In genomic region chr1:154429841-154430611, GRCh38 we compare ENCODE assay signal across 16 cellular contexts. TPM values are rescaled to one million over a fixed set of nuclear protein-coding genes. Genes with fewer than 3 reads are reported as not detected.
DNase-seq lines count a peak whose midpoint lies in the region; ATAC-seq and TF ChIP-seq lines count a peak whose summit lies in the region.
"Had no signal": no experiment of that assay in that cellular context is flagged by ENCODE, and none has a peak within 500 bp of the region (broad histone marks: within the 10 kb centered on the region; RNA-seq: fewer than 3 reads in every experiment).

No MANE protein-coding gene starts in this region.

- H3K4me1 ChIP-seq in CD4-positive, CD25-positive, alpha-beta regulatory T cell (ENCODE audit: control insufficient read depth, insufficient read depth, low read length, poor library complexity, severe bottlenecking), result peaks cover 63% of the 10 kb centered on the region
- H3K4me1 ChIP-seq in Panc1 (ENCODE audit: control insufficient read depth, insufficient read depth, low read length) (peaks cover 9% of the 10 kb centered on the region), esophagus squamous epithelium (peaks cover 47 to 98% (median 47%) of the 10 kb centered on the region in 3 donors), prostate gland (replicated peaks) (peaks cover 26% of the 10 kb centered on the region)

- TF ChIP-seq CTCF in Panc1 (IDR thresholded peaks at IDR 0.05) (no peak), esophagus squamous epithelium (IDR thresholded peaks at IDR 0.05) (no peak), prostate gland (IDR thresholded peaks at IDR 0.05) (no peak), omental fat pad (IDR thresholded peaks at IDR 0.05) (no peak)

- in situ Hi-C loops in Panc1 (cut with HindIII; ENCODE audit: low pct_unique_long_range_greater_than_20kb, low sequenced_read_pairs), result no loop called here

- TF ChIP-seq POLR2A in esophagus squamous epithelium (IDR thresholded peaks at IDR 0.05) (no peak), prostate gland (IDR thresholded peaks at IDR 0.05) (no peak)

- CTCF ChIA-PET in Panc1 (lab: Charles Lee), result no interaction called here

- peak overlapping the region in 2 of 3 donors; percentile 90 for H3K27ac Mint-ChIP-seq in CD4-positive, CD25-positive, alpha-beta regulatory T cell
- H3K27ac Mint-ChIP-seq in immature natural killer cell, result no peak overlapping the region
- H3K27ac Mint-ChIP-seq: activated naive CD4-positive, alpha-beta T cell treated with anti-CD3 and anti-CD28 coated beads, Interleukin-2, amount 10 ng/mL, durations not matched to agents 7 days and 5 days had no signal

- no peaks in the 10 kb centered on the region for H3K9me3 Mint-ChIP-seq in CD4-positive, CD25-positive, alpha-beta regulatory T cell
- no peaks in the 10 kb centered on the region for H3K9me3 Mint-ChIP-seq in immature natural killer cell
- H3K9me3 Mint-ChIP-seq: activated naive CD4-positive, alpha-beta T cell treated with anti-CD3 and anti-CD28 coated beads, Interleukin-2, amount 10 ng/mL, durations not matched to agents 7 days and 5 days had no signal

- H3K27ac ChIP-seq in CD4-positive, CD25-positive, alpha-beta regulatory T cell (ENCODE audit: insufficient read depth, low read length, poor library complexity, severe bottlenecking), result peak overlapping the region; percentile 53
- H3K27ac ChIP-seq in Panc1 (ENCODE audit: low read length), result peak overlapping the region; percentile 29; the same call in 1 of the 2 replicates
- H3K27ac ChIP-seq in esophagus squamous epithelium, result peak overlapping the region in 3 of 4 donors; percentile 7 to 88 (median 25)
- peak overlapping the region; percentile 82 to 85 for H3K27ac ChIP-seq in prostate gland
- H3K27ac ChIP-seq: thyroid gland had no signal

- 81 to 86% methylated on average over 11 to 17 of the region's 17 CpGs for WGBS in esophagus squamous epithelium, 2 donors
- 78% methylated on average over 17 of the region's 17 CpGs for WGBS in prostate gland

- H3K36me3 ChIP-seq in CD4-positive, CD25-positive, alpha-beta regulatory T cell (ENCODE audit: control insufficient read depth, insufficient read depth, low read length), result peaks cover 70% of the 10 kb centered on the region
- H3K36me3 ChIP-seq in Panc1 (ENCODE audit: control insufficient read depth, insufficient read depth, low read length) (no peaks in the 10 kb centered on the region), esophagus squamous epithelium (peaks cover 0 to 31% (median 6%) of the 10 kb centered on the region in 3 donors), prostate gland (peaks cover 0 to 1% of the 10 kb centered on the region in 2 donors)

- ATAC-seq in CD4-positive, CD25-positive, alpha-beta regulatory T cell (ENCODE audit: low read depth in 2 of 2), result no peak
- ATAC-seq in Panc1 (no peak), omental fat pad (ENCODE audit: low FRiP score) (no peak)
- ATAC-seq: HCT116 had no signal

- H3K36me3 Mint-ChIP-seq in CD4-positive, CD25-positive, alpha-beta regulatory T cell, result peaks cover 36% of the 10 kb centered on the region
- no peaks in the 10 kb centered on the region for H3K36me3 Mint-ChIP-seq in immature natural killer cell
- H3K36me3 Mint-ChIP-seq: activated naive CD4-positive, alpha-beta T cell treated with anti-CD3 and anti-CD28 coated beads, Interleukin-2, amount 10 ng/mL, durations not matched to agents 7 days and 5 days had no signal

- no TSS peak for BruUV-seq in Panc1 (replicated peaks; lab: Mats Ljungman, UMichigan)

- no peaks in the 10 kb centered on the region for H3K9me3 ChIP-seq in CD4-positive, CD25-positive, alpha-beta regulatory T cell (ENCODE audit: control insufficient read depth in 2 of 2, low read length in 2 of 2)
- no peaks in the 10 kb centered on the region for H3K9me3 ChIP-seq in Panc1 (ENCODE audit: control insufficient read depth, insufficient read depth, low read depth, low read length)
- no peaks in the 10 kb centered on the region for H3K9me3 ChIP-seq in esophagus squamous epithelium
- no peaks in the 10 kb centered on the region for H3K9me3 ChIP-seq in prostate gland
- H3K9me3 ChIP-seq: heart left ventricle, thyroid gland had no signal

- no peak for DNase-seq in CD4-positive, CD25-positive, alpha-beta regulatory T cell
- no peak for DNase-seq in Panc1 (ENCODE audit: low read depth, low spot score)
- no peak for DNase-seq in esophagus squamous epithelium (lab: John Stamatoyannopoulos, UW)
- DNase-seq in prostate gland (ENCODE audit: low spot score), result no peak
- no peak for DNase-seq in NCI-H2171 (lab: John Stamatoyannopoulos, UW)
- DNase-seq in immature natural killer cell, result no peak
- no peak for DNase-seq in D341Med (ENCODE audit: low spot score)
- no peak for DNase-seq in omental fat pad (ENCODE audit: low spot score)
- DNase-seq: activated CD8-positive, alpha-beta memory T cell treated with anti-CD3 and anti-CD28 coated beads for 24 hours; activated naive CD4-positive, alpha-beta T cell treated with anti-CD3 and anti-CD28 coated beads, Interleukin-2, amount 10 ng/mL, durations not matched to agents 7 days and 5 days; DND-41; NCI-H2029 treated with DMSO at 0.1 percent for 48 hours; SHP77; thyroid gland had no signal

- peak overlapping the region in 1 of 4 donors; percentile 61 for H3K4me3 Mint-ChIP-seq in CD4-positive, CD25-positive, alpha-beta regulatory T cell
- H3K4me3 Mint-ChIP-seq in immature natural killer cell, result no peak overlapping the region
- H3K4me3 Mint-ChIP-seq: activated naive CD4-positive, alpha-beta T cell treated with anti-CD3 and anti-CD28 coated beads, Interleukin-2, amount 10 ng/mL, durations not matched to agents 7 days and 5 days had no signal

- H3K4me3 ChIP-seq in CD4-positive, CD25-positive, alpha-beta regulatory T cell (ENCODE audit: low read depth, low read length), result no peak overlapping the region
- H3K4me3 ChIP-seq in Panc1 (ENCODE audit: low read depth in 2 of 2, low read length in 2 of 2) (no peak overlapping the region), esophagus squamous epithelium (no peak overlapping the region), prostate gland (no peak overlapping the region)
- H3K4me3 ChIP-seq: heart left ventricle, thyroid gland had no signal

- H3K27me3 Mint-ChIP-seq in CD4-positive, CD25-positive, alpha-beta regulatory T cell, result no peaks in the 10 kb centered on the region
- peaks cover 0 to 1% (median 0%) of the 10 kb centered on the region in 3 donors for H3K27me3 Mint-ChIP-seq in immature natural killer cell (ENCODE audit: low read depth in 3 of 3)
- H3K27me3 Mint-ChIP-seq: activated naive CD4-positive, alpha-beta T cell treated with anti-CD3 and anti-CD28 coated beads, Interleukin-2, amount 10 ng/mL, durations not matched to agents 7 days and 5 days had no signal

- peaks cover 13 to 75% (median 43%) of the 10 kb centered on the region in 4 donors for H3K4me1 Mint-ChIP-seq in CD4-positive, CD25-positive, alpha-beta regulatory T cell
- peaks cover 7 to 16% of the 10 kb centered on the region in 2 donors for H3K4me1 Mint-ChIP-seq in immature natural killer cell

- intact Hi-C loops in Panc1 (cut with micrococcal nuclease; ENCODE audit: unreplicated experiment) (no loop called here), esophagus squamous epithelium (cut with DNase I) (no loop called here), prostate gland (cut with DNase I) (no loop called here)

- no peaks in the 10 kb centered on the region for H3K27me3 ChIP-seq in CD4-positive, CD25-positive, alpha-beta regulatory T cell (ENCODE audit: control insufficient read depth, insufficient read depth, low read length)
- H3K27me3 ChIP-seq in Panc1 (ENCODE audit: control insufficient read depth, insufficient read depth, low read length) (no peaks in the 10 kb centered on the region), esophagus squamous epithelium (no peaks in the 10 kb centered on the region), prostate gland (replicated peaks; ENCODE audit: insufficient read depth) (no peaks in the 10 kb centered on the region)
- H3K27me3 ChIP-seq: heart left ventricle, thyroid gland had no signal

- POLR2A ChIA-PET in Panc1 (lab: Charles Lee), result no interaction called here

RNA-seq across cellular contexts. Expression of gene IL6R, which starts 24.9 kb away (rescaled TPM):
- total RNA-seq in CD4-positive, CD25-positive, alpha-beta regulatory T cell, result 135 TPM
- polyA plus RNA-seq in CD4-positive, CD25-positive, alpha-beta regulatory T cell, result 10 to 100 TPM; 54.5 to 84.4 (median 62.2) TPM
- total RNA-seq in Panc1 (2021; ENCODE audit: unreplicated experiment) (12.2 TPM), esophagus squamous epithelium (10 to 100 TPM in 1 of 4 donors, 1 to 10 TPM in 3; 6.4 to 47.7 (median 8.1) TPM), prostate gland (10 to 100 TPM; 70.1 to 80.7 TPM), omental fat pad (10 to 100 TPM; 41.1 to 98.1 (median 62.5) TPM)
- polyA plus RNA-seq in Panc1 (2012; ENCODE audit: insufficient read length), result 14.1 TPM
- 1 to 10 TPM in 2 of 3 donors, under 1 TPM in 1; 0.50 to 4.2 (median 2.6) TPM for polyA plus RNA-seq in immature natural killer cell

Comparison
In these comparisons a context has a peak if more than half of its experiments do, and no peak if none do; other contexts are left out.
1. H3K27ac ChIP-seq: peak in every context shown above with its lines; median percentile 84 in prostate gland; 53 in CD4-positive, CD25-positive, alpha-beta regulatory T cell; 29 in Panc1; 25 in esophagus squamous epithelium.
2. H3K27ac Mint-ChIP-seq: peak in CD4-positive, CD25-positive, alpha-beta regulatory T cell (2 of 3); none in immature natural killer cell (0 of 6).